ENCODE assay signal across 1 cellular context in genomic region chr16:50506543-50506937, GRCh38.
TF ChIP-seq lines count a peak whose summit lies in the region.

No MANE protein-coding gene starts in this region.

TF ChIP-seq in H1, 55 proteins besides CTCF, POLR2A, EP300 and RAD21 (continued from another document):
- TF ChIP-seq ATF2 (IDR thresholded peaks at IDR 0.05; ENCODE audit: low read length) (no peak), SIX5 (IDR thresholded peaks at IDR 0.05; ENCODE audit: low read depth, low read length) (no peak), SAP30 (IDR thresholded peaks at IDR 0.05; ENCODE audit: insufficient read depth, insufficient replicate concordance, low read length) (no peak), BRCA1 (IDR thresholded peaks at IDR 0.05; ENCODE audit: low read depth, low read length) (no peak), EZH2 (IDR thresholded peaks at IDR 0.05; ENCODE audit: low read depth, low read length, severe bottlenecking) (no peak), ZNF274 (IDR thresholded peaks at IDR 0.05; ENCODE audit: borderline replicate concordance, extremely low read depth, low read length) (no peak), HDAC6 (IDR thresholded peaks at IDR 0.05; ENCODE audit: low read depth, low read length) (no peak), SP1 (IDR thresholded peaks at IDR 0.05; ENCODE audit: low read depth, low read length) (no peak), RXRA (IDR thresholded peaks at IDR 0.05; ENCODE audit: insufficient read depth, low read depth, low read length) (no peak), TCF12 (IDR thresholded peaks at IDR 0.05; ENCODE audit: low read depth, low read length) (no peak), SIN3A (conservative IDR thresholded peaks at IDR 0.05 in 1 of 2, IDR thresholded peaks at IDR 0.05 in 1 of 2; ENCODE audit: low read depth in 1 of 2, low read length in 2 of 2) (no peak), BACH1 (IDR thresholded peaks at IDR 0.05; ENCODE audit: low read length) (no peak), CREB1 (IDR thresholded peaks at IDR 0.05) (no peak), KDM1A (IDR thresholded peaks at IDR 0.05; ENCODE audit: borderline replicate concordance, low read length) (no peak)
